In the genomic region with DNA sequence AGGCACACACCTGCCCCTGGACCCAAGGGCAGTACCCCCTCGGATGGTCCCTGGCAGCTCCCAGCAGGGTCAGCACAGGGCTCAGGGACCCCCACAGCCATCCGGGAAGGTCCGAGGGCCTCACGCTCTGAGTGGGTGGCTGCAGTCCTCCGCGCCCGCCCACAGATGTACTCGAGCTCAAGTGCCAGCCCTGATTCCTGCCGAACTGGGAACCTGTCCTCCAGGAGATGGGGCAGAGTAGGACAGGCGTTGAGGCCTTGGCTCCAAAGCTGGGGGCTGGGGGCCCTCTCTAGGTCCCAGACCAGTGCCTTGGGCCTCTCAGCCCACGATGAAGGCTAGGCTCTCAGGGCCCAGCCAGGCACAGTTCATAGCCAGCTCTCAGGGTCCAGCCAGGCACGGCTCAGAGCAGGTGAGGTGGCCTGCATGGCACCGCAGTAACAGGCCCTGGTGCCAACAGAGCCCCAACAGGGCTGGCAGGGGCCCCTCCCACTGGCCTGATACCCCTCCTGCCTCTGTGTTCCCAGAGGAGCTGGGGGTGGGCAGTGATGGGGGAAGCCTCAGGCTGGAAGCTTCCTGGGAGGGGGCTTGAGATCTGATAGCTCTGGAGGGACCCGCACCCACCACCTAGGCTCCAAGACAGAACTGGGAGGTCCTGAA, we compare ENCODE assay signal across 1 cellular context.
TF ChIP-seq lines count a peak whose summit lies in the region.

No MANE protein-coding gene starts in this region.

TF ChIP-seq in GM23338, 12 proteins besides CTCF, POLR2A, EP300 and RAD21 (continued from another document):
- TF ChIP-seq REST (IDR thresholded peaks at IDR 0.05; ENCODE audit: unreplicated experiment) (no peak), POLR2AphosphoS5 (IDR thresholded peaks at IDR 0.05; ENCODE audit: low read depth) (no peak), NANOG (IDR thresholded peaks at IDR 0.05; ENCODE audit: borderline replicate concordance) (no peak)
